16 cellular contexts compared by ENCODE assay signal in genomic region chr7:134473861-134474291, GRCh38. TPM values are rescaled to one million over a fixed set of nuclear protein-coding genes. Genes with fewer than 3 reads are reported as not detected.
DNase-seq lines count a peak whose midpoint lies in the region; ATAC-seq and TF ChIP-seq lines count a peak whose summit lies in the region.
"Had no signal": no experiment of that assay in that cellular context is flagged by ENCODE, and none has a peak within 500 bp of the region (broad histone marks: within the 10 kb centered on the region; RNA-seq: fewer than 3 reads in every experiment).

No MANE protein-coding gene starts in this region.

- H3K4ac ChIP-seq in H9 (ENCODE audit: low read depth, low read length): no peak overlapping the region

- no peak for ATAC-seq in natural killer cell
- ATAC-seq: foreskin keratinocyte; HCT116; stimulated activated memory B cell treated with anti-CD40 and anti-IgM and Interleukin-4, amounts not matched to agents 10 μg/mL and 1 μg/mL and 100 μg/mL, for 72 hours had no signal

- H3K4me1 Mint-ChIP-seq in dendritic cell treated with granulocyte-macrophage colony-stimulating factor and Interleukin-4, amounts not matched to agents 40 ng/mL and 50 ng/mL, for 4 days (ENCODE audit: low read depth): peaks cover 16% of the 10 kb centered on the region
- H3K4me1 Mint-ChIP-seq in natural killer cell (no peaks in the 10 kb centered on the region), H9 (peaks cover 2 to 5% of the 10 kb centered on the region in 2 experiments; a peak in 3 of 4 replicates)
- H3K4me1 Mint-ChIP-seq: activated CD4-positive, alpha-beta memory T cell treated with anti-CD3 and anti-CD28 coated beads, Interleukin-2, amount 10 ng/mL, durations not matched to agents 7 days and 5 days; memory B cell; stimulated activated memory B cell treated with anti-CD40 and anti-IgM and Interleukin-4, amounts not matched to agents 10 μg/mL and 1 μg/mL and 100 μg/mL, for 72 hours had no signal

- WGBS in H9 (ENCODE audit: extremely low coverage, insufficient read length, low lambda C conversion rate): no CpG with 5 or more reads among the region's 6 CpGs

- no peaks in the 10 kb centered on the region for H3K9me3 ChIP-seq in H9 (ENCODE audit: control insufficient read depth, low read depth, low read length)

- no peaks in the 10 kb centered on the region for H3K4me1 ChIP-seq in H9 (ENCODE audit: insufficient read depth, low read length)
- H3K4me1 ChIP-seq: foreskin keratinocyte had no signal

- H3K9me3 Mint-ChIP-seq in dendritic cell treated with granulocyte-macrophage colony-stimulating factor and Interleukin-4, amounts not matched to agents 40 ng/mL and 50 ng/mL, for 4 days: peaks cover 8% of the 10 kb centered on the region
- H3K9me3 Mint-ChIP-seq in natural killer cell (no peaks in the 10 kb centered on the region), H9 (no peaks in the 10 kb centered on the region)
- H3K9me3 Mint-ChIP-seq: activated CD4-positive, alpha-beta memory T cell treated with anti-CD3 and anti-CD28 coated beads, Interleukin-2, amount 10 ng/mL, durations not matched to agents 7 days and 5 days; memory B cell; stimulated activated memory B cell treated with anti-CD40 and anti-IgM and Interleukin-4, amounts not matched to agents 10 μg/mL and 1 μg/mL and 100 μg/mL, for 72 hours had no signal

- H2BK20ac ChIP-seq in H9 (ENCODE audit: low read depth, low read length, poor library complexity, severe bottlenecking): no peak overlapping the region

- H3K4me2 ChIP-seq in H9 (ENCODE audit: insufficient read depth, insufficient read length, low read length): no peak overlapping the region
- H3K4me2 ChIP-seq: BLaER1 had no signal

- no peak overlapping the region for H2BK120ac ChIP-seq in H9 (ENCODE audit: low read depth, low read length, poor library complexity, severe bottlenecking)

- H3K56ac ChIP-seq in H9 (ENCODE audit: insufficient read length, low read depth, low read length): no peak overlapping the region

- no peak for TF ChIP-seq CTCF in natural killer cell (IDR thresholded peaks at IDR 0.05)
- TF ChIP-seq CTCF in H9 (conservative IDR thresholded peaks at IDR 0.05): no peak

- H3T11ph ChIP-seq in H9 (ENCODE audit: low read length): no peak overlapping the region

- H3K23me2 ChIP-seq in H9 (ENCODE audit: insufficient read length, low read depth, low read length, poor library complexity, severe bottlenecking): no peaks in the 10 kb centered on the region

- H2BK12ac ChIP-seq in H9 (ENCODE audit: insufficient read length, low read depth, low read length): no peak overlapping the region

- H2AFZ ChIP-seq in H9 (ENCODE audit: low read length): no peak overlapping the region

- H3K79me2 ChIP-seq in H9 (ENCODE audit: insufficient read depth, low read length): no peaks in the 10 kb centered on the region

- no peaks in the 10 kb centered on the region for H4K20me1 ChIP-seq in H9 (ENCODE audit: control insufficient read depth, insufficient read depth, insufficient read length)
- H4K20me1 ChIP-seq: BLaER1 had no signal

- no peak overlapping the region for H2BK5ac ChIP-seq in H9 (ENCODE audit: insufficient read length, low read length)

- peak overlapping the region; percentile 72 for H3K27ac Mint-ChIP-seq in dendritic cell treated with granulocyte-macrophage colony-stimulating factor and Interleukin-4, amounts not matched to agents 40 ng/mL and 50 ng/mL, for 4 days
- H3K27ac Mint-ChIP-seq in natural killer cell (no peak overlapping the region), H9 (peak overlapping the region in 1 of 3 experiments; percentile 38; a peak in 4 of 7 replicates)
- H3K27ac Mint-ChIP-seq: activated CD4-positive, alpha-beta memory T cell treated with anti-CD3 and anti-CD28 coated beads, Interleukin-2, amount 10 ng/mL, durations not matched to agents 7 days and 5 days; memory B cell; stimulated activated memory B cell treated with anti-CD40 and anti-IgM and Interleukin-4, amounts not matched to agents 10 μg/mL and 1 μg/mL and 100 μg/mL, for 72 hours had no signal

- H2AK5ac ChIP-seq in H9 (ENCODE audit: insufficient read length, low read length): no peak overlapping the region

- H3K18ac ChIP-seq in H9 (ENCODE audit: insufficient read length, low read depth, low read length): no peak overlapping the region

- H3K9ac ChIP-seq in H9 (ENCODE audit: extremely low read depth, insufficient read length, low read length): no peak overlapping the region
- H3K9ac ChIP-seq: BLaER1 had no signal

- H4K8ac ChIP-seq in H9 (replicated peaks; ENCODE audit: insufficient read length, low read depth, low read length): no peak overlapping the region

- no peak overlapping the region for H2BK15ac ChIP-seq in H9 (ENCODE audit: low read depth, low read length)

- H3K4me3 Mint-ChIP-seq in dendritic cell treated with granulocyte-macrophage colony-stimulating factor and Interleukin-4, amounts not matched to agents 40 ng/mL and 50 ng/mL, for 4 days: no peak overlapping the region
- H3K4me3 Mint-ChIP-seq in natural killer cell (no peak overlapping the region), H9 (no peak overlapping the region)
- H3K4me3 Mint-ChIP-seq: activated CD4-positive, alpha-beta memory T cell treated with anti-CD3 and anti-CD28 coated beads, Interleukin-2, amount 10 ng/mL, durations not matched to agents 7 days and 5 days; memory B cell; stimulated activated memory B cell treated with anti-CD40 and anti-IgM and Interleukin-4, amounts not matched to agents 10 μg/mL and 1 μg/mL and 100 μg/mL, for 72 hours had no signal

- H3K23ac ChIP-seq in H9 (ENCODE audit: insufficient read length, low read depth, low read length): no peak overlapping the region

- H4K5ac ChIP-seq in H9 (ENCODE audit: insufficient read length, low read depth, low read length): no peak overlapping the region

- H3K27me3 ChIP-seq in H9 (ENCODE audit: insufficient read depth, low read length): no peaks in the 10 kb centered on the region
- H3K27me3 ChIP-seq: BLaER1, foreskin keratinocyte had no signal

- H3K27me3 Mint-ChIP-seq in dendritic cell treated with granulocyte-macrophage colony-stimulating factor and Interleukin-4, amounts not matched to agents 40 ng/mL and 50 ng/mL, for 4 days: no peaks in the 10 kb centered on the region
- H3K27me3 Mint-ChIP-seq in natural killer cell (ENCODE audit: low read depth in 2 of 2) (peaks cover 8 to 27% of the 10 kb centered on the region in 2 donors), H9 (ENCODE audit: low read depth) (no peaks in the 10 kb centered on the region)
- H3K27me3 Mint-ChIP-seq: stimulated activated memory B cell treated with anti-CD40 and anti-IgM and Interleukin-4, amounts not matched to agents 10 μg/mL and 1 μg/mL and 100 μg/mL, for 72 hours had no signal

- H4K91ac ChIP-seq in H9 (ENCODE audit: insufficient read length, low read depth, low read length): no peak overlapping the region

- intact Hi-C loops in dendritic cell treated with granulocyte-macrophage colony-stimulating factor and Interleukin-4, amounts not matched to agents 40 ng/mL and 50 ng/mL, for 4 days (cut with micrococcal nuclease): no loop called here
- intact Hi-C loops in natural killer cell (cut with micrococcal nuclease): no loop called here

- no peaks in the 10 kb centered on the region for H3K79me1 ChIP-seq in H9 (ENCODE audit: insufficient read depth, low read depth, low read length, poor library complexity, severe bottlenecking)

- no peak overlapping the region for H3K14ac ChIP-seq in H9 (ENCODE audit: insufficient read depth, low read length)

- H3K27ac ChIP-seq in H9 (ENCODE audit: insufficient read length, low read depth, low read length): no peak overlapping the region
- H3K27ac ChIP-seq: BLaER1, foreskin keratinocyte had no signal

- peaks cover 6% of the 10 kb centered on the region for H3K36me3 Mint-ChIP-seq in dendritic cell treated with granulocyte-macrophage colony-stimulating factor and Interleukin-4, amounts not matched to agents 40 ng/mL and 50 ng/mL, for 4 days (ENCODE audit: low read depth)
- no peaks in the 10 kb centered on the region for H3K36me3 Mint-ChIP-seq in natural killer cell
- no peaks in the 10 kb centered on the region; a peak in 1 of 7 replicates for H3K36me3 Mint-ChIP-seq in H9 (ENCODE audit: insufficient read depth in 1 of 3, low read depth in 3 of 3)
- H3K36me3 Mint-ChIP-seq: memory B cell; stimulated activated memory B cell treated with anti-CD40 and anti-IgM and Interleukin-4, amounts not matched to agents 10 μg/mL and 1 μg/mL and 100 μg/mL, for 72 hours had no signal

- peak; percentile 70 for DNase-seq in COLO829 (ENCODE audit: low spot score)
- DNase-seq in NCI-H69 (lab: John Stamatoyannopoulos, UW): peak; percentile 7
- peak; percentile 64 for DNase-seq in myocyte (ENCODE audit: low read depth)
- no peak for DNase-seq in natural killer cell
- DNase-seq in H9: no peak
- DNase-seq in NCI-H1105 (lab: John Stamatoyannopoulos, UW): no peak
- no peak for DNase-seq in mucosa of gallbladder (ENCODE audit: low spot score)
- DNase-seq: activated CD4-positive, alpha-beta memory T cell treated with anti-CD3 and anti-CD28 coated beads, Interleukin-2, amount 10 ng/mL, durations not matched to agents 7 days and 5 days; DMS79; foreskin keratinocyte; NCI-H1048 had no signal

RNA-seq across cellular contexts. Expression of gene AKR1B1, which starts 15.0 kb away (rescaled TPM):
- total RNA-seq in myocyte (151 and 157 TPM in 2 replicates), natural killer cell (100 to 1,000 TPM in 1 of 3 donors, 10 to 100 TPM in 2; 68.4 to 106 (median 85.1) TPM), H9 (2021) (166 and 171 TPM in 2 replicates), mucosa of gallbladder (68.7 TPM)
- 239 TPM for polyA plus RNA-seq in myocyte (2012)

RNA-seq across cellular contexts. Expression of gene AKR1B10, which starts 53.5 kb away (rescaled TPM):
- total RNA-seq in myocyte (2.7 and 3.2 TPM in 2 replicates), natural killer cell (not detected), H9 (2021) (not detected in 2 replicates), mucosa of gallbladder (516 TPM)
- polyA plus RNA-seq in myocyte (2012): 0.91 TPM
- total RNA-seq: activated CD4-positive, alpha-beta memory T cell treated with anti-CD3 and anti-CD28 coated beads, Interleukin-2, amount 10 ng/mL, durations not matched to agents 7 days and 5 days had no signal

Comparison
In these comparisons a context has a peak if more than half of its experiments do, and no peak if none do; other contexts are left out.
1. DNase-seq: peak in COLO829 (single experiment), NCI-H69 (single experiment) and myocyte (single experiment); none in natural killer cell (single experiment), H9 (single experiment), NCI-H1105 (single experiment) and mucosa of gallbladder (single experiment).
2. RNA of gene AKR1B10, which starts 53.5 kb away (total RNA-seq): 516 TPM in mucosa of gallbladder (single experiment); 2.7 to 3.2 TPM in myocyte, not detected in natural killer cell and not detected in H9; every median in the first group is over 100 times any median in the second.